Comparison of ENCODE assay signal across 9 cellular contexts in the genomic region with DNA sequence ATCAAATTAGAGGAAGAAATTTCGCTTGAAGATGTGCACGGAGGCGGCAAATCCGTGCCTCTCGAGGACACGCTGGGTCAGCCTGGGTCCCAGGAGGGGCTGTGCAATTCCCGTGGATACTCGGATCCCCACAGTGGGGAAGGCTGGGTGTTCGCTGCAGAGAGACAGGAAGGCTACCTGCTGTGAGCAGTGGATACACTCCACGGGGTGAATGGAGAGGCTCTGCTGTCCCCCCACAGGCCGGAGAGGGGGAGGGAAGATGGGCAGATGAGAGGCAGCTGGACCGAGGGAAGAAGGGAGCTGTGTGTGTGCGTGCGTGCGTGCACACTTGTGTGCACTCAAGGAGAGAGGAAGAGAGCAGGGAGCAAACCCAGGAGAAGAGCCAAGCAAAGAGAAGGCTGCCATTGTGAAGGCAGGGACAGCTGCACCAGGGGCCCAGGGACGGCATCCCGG. TPM values are rescaled to one million over a fixed set of nuclear protein-coding genes. Genes with fewer than 3 reads are reported as not detected.
DNase-seq lines count a peak whose midpoint lies in the region; ATAC-seq, FAIRE-seq and TF ChIP-seq lines count a peak whose summit lies in the region.
"Had no signal": no experiment of that assay in that cellular context is flagged by ENCODE, and none has a peak within 500 bp of the region (broad histone marks: within the 10 kb centered on the region; RNA-seq: fewer than 3 reads in every experiment).

No MANE protein-coding gene starts in this region.

- peaks cover 74% of the 10 kb centered on the region for H3K4me1 Mint-ChIP-seq in activated CD8-positive, alpha-beta T cell treated with anti-CD3 and anti-CD28 coated beads, Interleukin-2, amount 10 ng/mL, durations not matched to agents 7 days and 5 days (ENCODE audit: low read depth)
- no peaks in the 10 kb centered on the region for H3K4me1 Mint-ChIP-seq in Calu3 (ENCODE audit: low read depth, unreplicated experiment)

- H3K9me3 Mint-ChIP-seq in activated CD8-positive, alpha-beta T cell treated with anti-CD3 and anti-CD28 coated beads, Interleukin-2, amount 10 ng/mL, durations not matched to agents 7 days and 5 days (ENCODE audit: insufficient read depth), result no peaks in the 10 kb centered on the region
- no peaks in the 10 kb centered on the region for H3K9me3 Mint-ChIP-seq in Calu3 (ENCODE audit: low read depth, unreplicated experiment)

- intact Hi-C loops in tibial artery (cut with DNase I; ENCODE audit: low total_unique reads) (loop anchor here (10.0 kb wide), 1 partner anchor 1333 kb away; no protein-coding TSS in a partner anchor), Calu3 (cut with micrococcal nuclease; ENCODE audit: unreplicated experiment) (no loop called here)

- H3K4me3 ChIP-seq in tibial artery (no peak overlapping the region), small intestine (ENCODE audit: low read depth in 1 of 2, low read length in 2 of 2) (no peak overlapping the region)

- DNase-seq in Ammon's horn (ENCODE audit: low spot score) (peak; percentile 79), medulla oblongata (ENCODE audit: extremely low spot score) (peak; percentile 79), LoVo (ENCODE audit: low spot score) (no peak), tibial artery (no peak), Calu3 (no peak), small intestine (no peak)
- DNase-seq in activated CD8-positive, alpha-beta T cell treated with anti-CD3 and anti-CD28 coated beads, Interleukin-2, amount 10 ng/mL, durations not matched to agents 7 days and 5 days, result no peak
- DNase-seq: NCI-H345 had no signal

- peak overlapping the region; percentile 78 for H3K4me3 Mint-ChIP-seq in activated CD8-positive, alpha-beta T cell treated with anti-CD3 and anti-CD28 coated beads, Interleukin-2, amount 10 ng/mL, durations not matched to agents 7 days and 5 days
- H3K4me3 Mint-ChIP-seq in Calu3 (ENCODE audit: low read depth, unreplicated experiment), result no peak overlapping the region

- CTCF ChIA-PET in activated CD8-positive, alpha-beta T cell treated with anti-CD3 and anti-CD28 coated beads, Interleukin-2, amount 10 ng/mL, durations not matched to agents 7 days and 5 days (lab: Charles Lee), result interaction anchor here (2.2 kb wide), 1 partner anchor 893 kb away, joined by 19 read pairs; no protein-coding TSS in a partner anchor
- CTCF ChIA-PET in Calu3 (lab: Charles Lee), result no interaction called here

- no peak for FAIRE-seq in small intestine (lab: Jason Lieb, UNC)

- POLR2A ChIA-PET in activated CD8-positive, alpha-beta T cell treated with anti-CD3 and anti-CD28 coated beads, Interleukin-2, amount 10 ng/mL, durations not matched to agents 7 days and 5 days (lab: Charles Lee), result no interaction called here

- peak; percentile 16 for ATAC-seq in GM21526 (IDR thresholded peaks at IDR 0.05; ENCODE audit: low FRiP score, unreplicated experiment)
- peak; percentile 22 for ATAC-seq in activated CD8-positive, alpha-beta T cell treated with anti-CD3 and anti-CD28 coated beads, Interleukin-2, amount 10 ng/mL, durations not matched to agents 7 days and 5 days

- no peaks in the 10 kb centered on the region for H3K9me3 ChIP-seq in tibial artery
- no peaks in the 10 kb centered on the region for H3K9me3 ChIP-seq in small intestine (ENCODE audit: control insufficient read depth, low read depth)

- TF ChIP-seq CTCF in tibial artery (IDR thresholded peaks at IDR 0.05), result no peak
- no peak for TF ChIP-seq CTCF in Calu3 (IDR thresholded peaks at IDR 0.05; ENCODE audit: unreplicated experiment)

- no TSS peak for BruUV-seq in Calu3 (replicated peaks; lab: Mats Ljungman, UMichigan)

- H3K36me3 ChIP-seq in tibial artery (no peaks in the 10 kb centered on the region), small intestine (ENCODE audit: control insufficient read depth in 2 of 2, insufficient read depth in 2 of 2, low read length in 2 of 2) (no peaks in the 10 kb centered on the region)

- no peak overlapping the region for H3K27ac ChIP-seq in tibial artery
- H3K27ac ChIP-seq in small intestine (ENCODE audit: low read depth in 1 of 2, low read length in 1 of 2), result no peak overlapping the region

- H3K27ac Mint-ChIP-seq in activated CD8-positive, alpha-beta T cell treated with anti-CD3 and anti-CD28 coated beads, Interleukin-2, amount 10 ng/mL, durations not matched to agents 7 days and 5 days, result peak overlapping the region; percentile 99
- no peak overlapping the region for H3K27ac Mint-ChIP-seq in Calu3 (ENCODE audit: unreplicated experiment)

- WGBS in small intestine, 3 donors, result 58 to 85% (median 72%) methylated on average over 17 of the region's 17 CpGs

- no peaks in the 10 kb centered on the region for H3K27me3 Mint-ChIP-seq in activated CD8-positive, alpha-beta T cell treated with anti-CD3 and anti-CD28 coated beads, Interleukin-2, amount 10 ng/mL, durations not matched to agents 7 days and 5 days (ENCODE audit: low read depth)
- no peaks in the 10 kb centered on the region for H3K27me3 Mint-ChIP-seq in Calu3 (ENCODE audit: unreplicated experiment)

- H3K4me1 ChIP-seq in tibial artery (no peaks in the 10 kb centered on the region), small intestine (ENCODE audit: control insufficient read depth in 2 of 2, insufficient read depth in 1 of 2, low read depth in 1 of 2, low read length in 1 of 2) (no peaks in the 10 kb centered on the region)

- peaks cover 7% of the 10 kb centered on the region for H3K36me3 Mint-ChIP-seq in activated CD8-positive, alpha-beta T cell treated with anti-CD3 and anti-CD28 coated beads, Interleukin-2, amount 10 ng/mL, durations not matched to agents 7 days and 5 days (ENCODE audit: low read depth)
- H3K36me3 Mint-ChIP-seq in Calu3 (ENCODE audit: insufficient read depth, unreplicated experiment), result peaks cover 11% of the 10 kb centered on the region

- H3K27me3 ChIP-seq in tibial artery, result no peaks in the 10 kb centered on the region
- H3K27me3 ChIP-seq in small intestine (ENCODE audit: control insufficient read depth in 2 of 2, insufficient read depth in 2 of 2, low read length in 2 of 2), result no peaks in the 10 kb centered on the region

RNA-seq across cellular contexts. Expression of a gene that starts 57.3 kb away (rescaled TPM):
- under 1 TPM; 0.58 to 0.70 TPM for total RNA-seq in activated CD8-positive, alpha-beta T cell treated with anti-CD3 and anti-CD28 coated beads, Interleukin-2, amount 10 ng/mL, durations not matched to agents 7 days and 5 days
- 112 and 120 TPM in 2 replicates for total RNA-seq in Calu3 (2022)
- 10 to 100 TPM; 10.3 to 40.9 (median 13.2) TPM for polyA plus RNA-seq in small intestine

Comparison
In these comparisons a context has a peak if more than half of its experiments do, and no peak if none do; other contexts are left out.
1. DNase-seq: peak in Ammon's horn (single experiment) and medulla oblongata (single experiment); none in activated CD8-positive, alpha-beta T cell treated with anti-CD3 and anti-CD28 coated beads, Interleukin-2, amount 10 ng/mL, durations not matched to agents 7 days and 5 days (single experiment), LoVo (single experiment), tibial artery (0 of 2), Calu3 (single experiment) and small intestine (single experiment).
2. RNA of a gene that starts 57.3 kb away (total RNA-seq): 112 to 120 TPM in Calu3; 0.58 to 0.70 TPM in activated CD8-positive, alpha-beta T cell treated with anti-CD3 and anti-CD28 coated beads, Interleukin-2, amount 10 ng/mL, durations not matched to agents 7 days and 5 days; every median in the first group is over 10 times any median in the second.